ENCODE assay signal across 8 cellular contexts in the genomic region with DNA sequence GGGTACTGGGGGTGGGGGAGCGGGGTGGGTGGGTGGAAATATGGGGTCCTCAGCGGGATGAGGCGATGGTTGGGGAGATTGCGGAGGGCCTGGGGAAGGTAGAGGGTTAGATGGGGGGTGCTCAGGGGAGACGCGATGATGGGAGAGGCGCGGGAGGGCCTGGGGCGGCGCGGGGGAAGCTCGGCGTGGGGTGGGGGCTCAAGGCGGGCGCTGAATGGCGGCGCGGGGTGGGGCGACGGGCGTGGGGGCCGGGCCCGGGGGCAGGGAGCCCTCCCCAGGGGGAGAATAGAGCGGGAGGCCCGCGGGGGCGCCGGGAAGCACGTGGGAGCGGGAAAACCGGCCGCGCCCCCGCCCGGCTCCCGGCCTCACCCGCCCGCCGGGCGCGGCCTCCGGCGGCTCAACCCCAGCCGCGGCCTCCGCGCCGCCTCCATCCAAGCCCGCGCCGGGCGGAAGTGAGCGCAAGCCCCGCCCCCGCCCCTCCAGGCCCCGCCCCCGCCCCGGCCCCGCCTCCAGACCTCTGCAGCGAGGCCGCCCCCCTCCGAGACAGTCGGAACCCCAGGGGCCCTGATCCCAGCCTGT. TPM values are rescaled to one million over a fixed set of nuclear protein-coding genes. Genes with fewer than 3 reads are reported as not detected.
DNase-seq lines count a peak whose midpoint lies in the region; ATAC-seq and TF ChIP-seq lines count a peak whose summit lies in the region.

A gene with protein sequence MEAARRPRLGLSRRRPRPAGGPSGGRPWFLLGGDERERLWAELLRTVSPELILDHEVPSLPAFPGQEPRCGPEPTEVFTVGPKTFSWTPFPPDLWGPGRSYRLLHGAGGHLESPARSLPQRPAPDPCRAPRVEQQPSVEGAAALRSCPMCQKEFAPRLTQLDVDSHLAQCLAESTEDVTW (minus strand): TSS at position 454 of the 579 bp plus-strand sequence. CDS start 23 bp downstream, at position 431.

- H3K36me3 ChIP-seq in stomach, result no peaks in the 10 kb centered on the region

- WGBS in stomach, 5 donors, result 0 to 14% (median 0%) methylated on average over 6 to 60 of the region's 63 CpGs

- intact Hi-C loops in stomach (cut with DNase I; ENCODE audit: low total_unique reads), result no loop called here

- no peaks in the 10 kb centered on the region for H3K27me3 ChIP-seq in stomach

- peak within 1 kb of the TSS; percentile 90 for H3K27ac ChIP-seq in 22Rv1
- peak within 1 kb of the TSS; percentile 88 to 98 (median 94) for H3K27ac ChIP-seq in stomach

- peaks cover 61 to 78% (median 73%) of the 10 kb centered on the region in 4 donors for H3K4me1 ChIP-seq in stomach

- no peaks in the 10 kb centered on the region for H3K9me3 ChIP-seq in stomach

- TF ChIP-seq EP300 in stomach (IDR thresholded peaks at IDR 0.05), result no peak

- peak; percentile 53 for ATAC-seq in HG02642 (IDR thresholded peaks at IDR 0.05; ENCODE audit: poor library complexity, unreplicated experiment)
- ATAC-seq in esophagus mucosa, result peak; percentile 58

- TF ChIP-seq CTCF in 22Rv1 (IDR thresholded peaks at IDR 0.05) (no peak), GM12865 (IDR thresholded peaks at IDR 0.05; ENCODE audit: insufficient read depth, low read depth, low read length, missing control alignments) (no peak), stomach (IDR thresholded peaks at IDR 0.05) (no peak)

- peak; percentile 79 for DNase-seq in GM12865 (ENCODE audit: low read depth)
- peak; percentile 10 for DNase-seq in NCI-H146 treated with DMSO at 0.1 percent for 48 hours (lab: John Stamatoyannopoulos, UW; ENCODE audit: unreplicated experiment)
- DNase-seq in activated T-cell treated with anti-CD3 and anti-CD28 coated beads for 4 hours, result peak; percentile 50
- no peak for DNase-seq in myocyte (ENCODE audit: low read depth)
- peak; percentile 76 for DNase-seq in stomach

- H3K4me3 ChIP-seq in GM12865 (ENCODE audit: low read depth, low read length), result peak within 1 kb of the TSS; percentile 65
- H3K4me3 ChIP-seq in stomach, result peak within 1 kb of the TSS; percentile 61 to 73 (median 70)

- no peak for TF ChIP-seq POLR2A in stomach (IDR thresholded peaks at IDR 0.05)

RNA-seq across cellular contexts. Expression of the gene that starts here (rescaled TPM):
- total RNA-seq in esophagus mucosa (36.5 TPM), myocyte (37.3 and 43.0 TPM in 2 replicates), stomach (100 to 1,000 TPM in 1 of 5 donors, 10 to 100 TPM in 3, 1 to 10 TPM in 1; 8.2 to 170 (median 25.8) TPM)
- polyA plus RNA-seq in myocyte (2012), result 64.9 TPM
- polyA plus RNA-seq in stomach, result 100 to 1,000 TPM in 2 of 3 donors, 10 to 100 TPM in 1; 91.3 to 120 (median 101) TPM
